Comparison of ENCODE assay signal across 23 cellular contexts in genomic region chr3:55622733-55623132, GRCh38.
DNase-seq lines count a peak whose midpoint lies in the region; TF ChIP-seq lines count a peak whose summit lies in the region.
"Had no signal": no experiment of that assay in that cellular context is flagged by ENCODE, and none has a peak within 500 bp of the region (broad histone marks: within the 10 kb centered on the region; RNA-seq: fewer than 3 reads in every experiment).

No MANE protein-coding gene starts in this region.

- H3K79me2 ChIP-seq in hepatocyte (no peaks in the 10 kb centered on the region), smooth muscle cell (ENCODE audit: low read depth) (no peaks in the 10 kb centered on the region)

- peak overlapping the region; percentile 25 for H3K9ac ChIP-seq in smooth muscle cell (ENCODE audit: low read depth)

- WGBS in hepatocyte (ENCODE audit: low lambda C conversion rate, missing lambda C conversion rate) = 67% methylated on average over 3 of the region's 3 CpGs
- WGBS in smooth muscle cell (ENCODE audit: low lambda C conversion rate) = 36% methylated on average over 3 of the region's 3 CpGs

- no peaks in the 10 kb centered on the region for H3K9me2 ChIP-seq in hepatocyte (replicated peaks; ENCODE audit: insufficient read depth)

- H3K36me3 ChIP-seq in hepatocyte (replicated peaks; ENCODE audit: insufficient read depth, low read depth) (no peaks in the 10 kb centered on the region), smooth muscle cell (ENCODE audit: low read depth) (no peaks in the 10 kb centered on the region)
- H3K36me3 ChIP-seq: MG63, neutrophil, tibial artery had no signal

- no peaks in the 10 kb centered on the region for H3K27me3 ChIP-seq in hepatocyte
- no peaks in the 10 kb centered on the region for H3K27me3 ChIP-seq in smooth muscle cell (ENCODE audit: low read depth)
- H3K27me3 ChIP-seq: dorsolateral prefrontal cortex, MG63 had no signal

- H4K20me1 ChIP-seq in hepatocyte (ENCODE audit: insufficient read depth, poor library complexity, severe bottlenecking) = no peaks in the 10 kb centered on the region
- no peaks in the 10 kb centered on the region for H4K20me1 ChIP-seq in smooth muscle cell (ENCODE audit: low read depth)

- no peaks in the 10 kb centered on the region for H3K9me3 ChIP-seq in hepatocyte (ENCODE audit: low read depth)
- H3K9me3 ChIP-seq in smooth muscle cell (replicated peaks; ENCODE audit: low read depth) = no peaks in the 10 kb centered on the region
- H3K9me3 ChIP-seq: MG63, neutrophil, tibial artery had no signal

- TF ChIP-seq CTCF in hepatocyte (IDR thresholded peaks at IDR 0.05; ENCODE audit: poor library complexity) = no peak
- TF ChIP-seq CTCF in smooth muscle cell (IDR thresholded peaks at IDR 0.05; ENCODE audit: borderline replicate concordance, insufficient read depth, poor library complexity, severe bottlenecking) = no peak

- peak; percentile 1 for DNase-seq in NCI-H510A treated with DMSO at 0.1 percent for 48 hours (lab: John Stamatoyannopoulos, UW)
- no peak for DNase-seq in NCI-H510A (lab: John Stamatoyannopoulos, UW)
- DNase-seq in RPMI7951 (ENCODE audit: low read depth) = peak; percentile 37
- DNase-seq in hepatocyte (ENCODE audit: low spot score) = no peak
- DNase-seq in smooth muscle cell (lab: John Stamatoyannopoulos, UW; ENCODE audit: unreplicated experiment) = no peak
- DNase-seq in activated naive CD4-positive, alpha-beta T cell (lab: John Stamatoyannopoulos, UW) = no peak
- DNase-seq in OCI-M1 (lab: John Stamatoyannopoulos, UW) = no peak
- DNase-seq in head of caudate nucleus = no peak
- DNase-seq: activated CD4-positive, alpha-beta T cell treated with anti-CD3 and anti-CD28 coated beads, Interleukin-2, amount 50 U/mL, for 48 hours; activated effector memory CD4-positive, alpha-beta T cell treated with Interleukin-2 at 50 U/mL for 16 hours; activated naive CD8-positive, alpha-beta T cell treated with anti-CD3 and anti-CD28 coated beads, Interleukin-2, amount 50 U/mL, for 24 hours; COR-L47; dorsolateral prefrontal cortex; MG63; NCI-H146; NCI-H526 treated with DMSO at 0.1 percent for 48 hours; retina; stimulated activated CD4-positive, alpha-beta T cell treated with anti-CD3 and anti-CD28 coated beads, Interleukin-12 subunit alpha, Interleukin-12 subunit beta, amount 100 ng/mL, for 4 hours; tibial artery had no signal

- intact Hi-C loops in head of caudate nucleus (cut with DNase I) = no loop called here

- no peak overlapping the region for H3K4me3 ChIP-seq in hepatocyte
- H3K4me3 ChIP-seq in smooth muscle cell = no peak overlapping the region
- H3K4me3 ChIP-seq: dorsolateral prefrontal cortex, GM23338, lung, MG63, tibial artery had no signal

- H3K27ac ChIP-seq in hepatocyte (peak overlapping the region; percentile 46), smooth muscle cell (ENCODE audit: low read depth) (peak overlapping the region; percentile 73)
- H3K27ac ChIP-seq: 22Rv1, neutrophil, tibial artery had no signal

- peaks cover 15% of the 10 kb centered on the region for H3F3A ChIP-seq in smooth muscle cell (ENCODE audit: low read depth)

- H2AFZ ChIP-seq in hepatocyte (no peak overlapping the region), smooth muscle cell (ENCODE audit: low read depth) (no peak overlapping the region)
- H2AFZ ChIP-seq: GM23338 had no signal

- H3K4me1 ChIP-seq in hepatocyte (ENCODE audit: insufficient read depth) (peaks cover 45% of the 10 kb centered on the region), smooth muscle cell (ENCODE audit: low read depth) (peaks cover 8% of the 10 kb centered on the region)
- H3K4me1 ChIP-seq: tibial artery had no signal

- no peak overlapping the region for H3K4me2 ChIP-seq in hepatocyte
- peak overlapping the region; percentile 43 for H3K4me2 ChIP-seq in smooth muscle cell
- H3K4me2 ChIP-seq: GM23338 had no signal

Comparison
In these comparisons a context has a peak if more than half of its experiments do, and no peak if none do; other contexts are left out.
1. DNase-seq: peak in NCI-H510A treated with DMSO at 0.1 percent for 48 hours (single experiment) and RPMI7951 (single experiment); none in NCI-H510A (single experiment), hepatocyte (single experiment), smooth muscle cell (single experiment), activated naive CD4-positive, alpha-beta T cell (0 of 4), OCI-M1 (single experiment) and head of caudate nucleus (0 of 42).